ENCODE assay signal across 19 cellular contexts in the genomic region with DNA sequence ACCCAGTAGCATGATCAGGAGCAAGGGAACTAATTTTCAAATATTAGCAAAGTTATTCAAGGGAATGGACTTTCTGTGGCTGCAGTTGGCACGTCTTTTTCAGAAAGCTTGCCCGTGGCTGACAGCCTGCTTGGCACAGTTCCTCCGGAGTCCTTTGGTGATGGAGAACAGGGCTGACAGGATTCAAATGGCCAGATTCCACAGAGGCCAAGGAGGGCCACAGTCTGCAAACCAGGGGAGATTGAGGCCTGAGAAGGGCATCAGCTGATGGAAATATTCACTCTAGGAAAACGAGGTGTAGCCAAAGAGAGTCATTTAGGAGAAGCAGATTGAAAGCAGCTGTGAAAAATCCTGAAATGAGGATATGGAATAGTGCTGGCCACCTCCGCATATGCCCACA.
"Had no signal": no experiment of that assay in that cellular context is flagged by ENCODE, and none has a peak within 500 bp of the region (broad histone marks: within the 10 kb centered on the region; RNA-seq: fewer than 3 reads in every experiment).

No MANE protein-coding gene starts in this region.

- H3K79me2 ChIP-seq: hepatocyte had no signal

- H3K4me3 ChIP-seq: adrenal gland, ascending aorta, hepatocyte, left lung, prostate gland, tibial artery had no signal

- H3K27ac ChIP-seq: adrenal gland, ascending aorta, epithelial cell of prostate, left lung, prostate gland, tibial artery, VCaP had no signal

- H3K36me3 ChIP-seq: adrenal gland, ascending aorta, left lung, prostate gland, tibial artery had no signal

- H3K4me1 ChIP-seq: adrenal gland, ascending aorta, left lung, prostate gland, tibial artery had no signal

- H2AFZ ChIP-seq: hepatocyte had no signal

- DNase-seq: activated CD4-positive, CD25-positive, alpha-beta regulatory T cell treated with anti-CD3 and anti-CD28 coated beads, Interleukin-2, amount 50 U/mL, for 72 hours; activated CD8-positive, alpha-beta memory T cell treated with anti-CD3 and anti-CD28 coated beads, Interleukin-2, amount 50 U/mL, for 4 hours; activated naive CD4-positive, alpha-beta T cell; activated T-cell treated with anti-CD3 and anti-CD28 coated beads, Interleukin-2, amount 50 U/mL, for 24 hours; adrenal gland; cortex of kidney; foreskin fibroblast; immature natural killer cell; left lung; mammary epithelial cell; stimulated activated CD4-positive, alpha-beta T cell treated with anti-CD3 and anti-CD28 coated beads, Interleukin-12 subunit alpha, Interleukin-12 subunit beta, amount 100 ng/mL, for 4 hours; stimulated activated CD4-positive, alpha-beta T cell treated with anti-CD3 and anti-CD28 coated beads, Interleukin-4, amount 100 ng/mL, for 4 hours; tibial artery had no signal

- H3K9me3 ChIP-seq: adrenal gland, ascending aorta, prostate gland, tibial artery had no signal

- H3K4me2 ChIP-seq: hepatocyte had no signal

- ATAC-seq: left lung; natural killer cell treated with Interleukin-12 subunit alpha and Interleukin-12 subunit beta and Interleukin-15 and Interleukin-18, amount 100 ng/mL, for 72 hours had no signal

- H3K27me3 ChIP-seq: adrenal gland, ascending aorta, hepatocyte, tibial artery had no signal
